In the genomic region with DNA sequence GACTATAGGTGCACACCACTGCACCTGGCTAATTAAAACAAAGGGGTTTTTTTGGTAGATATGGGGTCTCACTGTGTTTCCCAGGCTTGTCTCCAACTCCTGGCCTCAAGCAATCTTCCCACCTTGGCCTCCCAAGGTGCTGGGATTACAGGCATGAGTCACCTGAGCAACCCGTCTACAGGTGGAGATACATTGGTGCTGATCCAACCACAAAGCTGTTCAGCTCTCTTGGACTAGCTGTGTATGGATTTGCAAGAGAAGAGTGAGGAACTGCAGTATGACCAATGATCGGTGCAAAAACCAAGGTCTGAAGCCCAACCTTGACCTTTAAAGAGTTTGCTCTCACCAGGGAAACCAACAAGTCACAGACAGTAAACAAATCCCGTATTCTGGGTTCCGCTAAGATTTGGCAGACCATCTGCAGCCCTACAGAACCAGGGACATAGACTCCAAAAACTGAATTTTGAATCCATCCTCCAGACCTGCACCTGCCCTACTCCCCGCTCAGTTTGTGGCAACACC, we compare ENCODE assay signal across 18 cellular contexts.
"Had no signal": no experiment of that assay in that cellular context is flagged by ENCODE, and none has a peak within 500 bp of the region (broad histone marks: within the 10 kb centered on the region; RNA-seq: fewer than 3 reads in every experiment).

No MANE protein-coding gene starts in this region.

- H3K27ac Mint-ChIP-seq: nephron; stimulated activated memory B cell treated with anti-CD40 and anti-IgM and Interleukin-4, amounts not matched to agents 10 μg/mL and 1 μg/mL and 100 μg/mL, for 72 hours; stimulated activated naive CD8-positive, alpha-beta T cell treated with anti-CD3 and anti-CD28 coated beads, Interleukin-15, Interleukin-2, amounts not matched to agents 100 ng/mL and 50 ng/mL, for 24 hours had no signal

- H3K27me3 Mint-ChIP-seq: naive B cell; stimulated activated memory B cell treated with anti-CD40 and anti-IgM and Interleukin-4, amounts not matched to agents 10 μg/mL and 1 μg/mL and 100 μg/mL, for 72 hours; stimulated activated naive CD8-positive, alpha-beta T cell treated with anti-CD3 and anti-CD28 coated beads, Interleukin-15, Interleukin-2, amounts not matched to agents 100 ng/mL and 50 ng/mL, for 24 hours had no signal

- H3K36me3 Mint-ChIP-seq: naive B cell; stimulated activated memory B cell treated with anti-CD40 and anti-IgM and Interleukin-4, amounts not matched to agents 10 μg/mL and 1 μg/mL and 100 μg/mL, for 72 hours had no signal

- H3K27me3 ChIP-seq: heart left ventricle, spleen, upper lobe of right lung, vagina had no signal

- DNase-seq: dermis blood vessel endothelial cell; heart left ventricle; hippocampal formation; kidney glomerular epithelial cell; mesendoderm; naive B cell; occipital lobe; spleen; stimulated activated CD4-positive, alpha-beta T cell treated with anti-CD3 and anti-CD28 coated beads, Interleukin-15, amount 100 ng/mL, for 24 hours; stimulated activated CD4-positive, alpha-beta T cell treated with anti-CD3 and anti-CD28 coated beads, Interleukin-1b, Interleukin-23, amount 100 ng/mL, for 48 hours; stimulated activated CD4-positive, alpha-beta T cell treated with anti-CD3 and anti-CD28 coated beads, Interleukin-4, amount 100 ng/mL, for 24 hours; tibial artery; upper lobe of right lung had no signal

- ATAC-seq: heart left ventricle; sciatic nerve; stimulated activated memory B cell treated with anti-CD40 and anti-IgM and Interleukin-4, amounts not matched to agents 10 μg/mL and 1 μg/mL and 100 μg/mL, for 72 hours; upper lobe of right lung had no signal

- H3K9me3 Mint-ChIP-seq: naive B cell; nephron; stimulated activated memory B cell treated with anti-CD40 and anti-IgM and Interleukin-4, amounts not matched to agents 10 μg/mL and 1 μg/mL and 100 μg/mL, for 72 hours; stimulated activated naive CD8-positive, alpha-beta T cell treated with anti-CD3 and anti-CD28 coated beads, Interleukin-15, Interleukin-2, amounts not matched to agents 100 ng/mL and 50 ng/mL, for 24 hours had no signal

- H3K27ac ChIP-seq: heart left ventricle, spleen, tibial artery, upper lobe of right lung, vagina had no signal

- H3K4me3 Mint-ChIP-seq: nephron; stimulated activated memory B cell treated with anti-CD40 and anti-IgM and Interleukin-4, amounts not matched to agents 10 μg/mL and 1 μg/mL and 100 μg/mL, for 72 hours; stimulated activated naive CD8-positive, alpha-beta T cell treated with anti-CD3 and anti-CD28 coated beads, Interleukin-15, Interleukin-2, amounts not matched to agents 100 ng/mL and 50 ng/mL, for 24 hours had no signal
